ENCODE assay signal across 11 cellular contexts in genomic region chrX:70479970-70480659, GRCh38. TPM values are rescaled to one million over a fixed set of nuclear protein-coding genes. Genes with fewer than 3 reads are reported as not detected.
DNase-seq lines count a peak whose midpoint lies in the region; ATAC-seq and TF ChIP-seq lines count a peak whose summit lies in the region.
"Had no signal": no experiment of that assay in that cellular context is flagged by ENCODE, and none has a peak within 500 bp of the region (broad histone marks: within the 10 kb centered on the region; RNA-seq: fewer than 3 reads in every experiment).

No MANE protein-coding gene starts in this region.

- H3K36me3 Mint-ChIP-seq in nephron progenitor cell (ENCODE audit: low read depth) = peaks cover 31% of the 10 kb centered on the region

- H3K27me3 ChIP-seq in H7 (ENCODE audit: control insufficient read depth, insufficient read depth, low read length) = no peaks in the 10 kb centered on the region

- H3K4me3 ChIP-seq in H7 (ENCODE audit: insufficient read depth, low read depth, low read length) = no peak overlapping the region

- H3K4me1 Mint-ChIP-seq in nephron progenitor cell = peaks cover 85% of the 10 kb centered on the region
- H3K4me1 Mint-ChIP-seq: activated B cell treated with CpG ODN at 0.5 μM for 24 hours had no signal

- peaks cover 41% of the 10 kb centered on the region for H3K9me3 Mint-ChIP-seq in nephron progenitor cell
- H3K9me3 Mint-ChIP-seq: activated B cell treated with CpG ODN at 0.5 μM for 24 hours; activated naive CD8-positive, alpha-beta T cell treated with anti-CD3 and anti-CD28 coated beads, Interleukin-2, amount 10 ng/mL, durations not matched to agents 7 days and 5 days had no signal

- peaks cover 4% of the 10 kb centered on the region for H3K27me3 Mint-ChIP-seq in nephron progenitor cell (ENCODE audit: low read depth, poor library complexity)
- H3K27me3 Mint-ChIP-seq: activated B cell treated with CpG ODN at 0.5 μM for 24 hours; activated naive CD8-positive, alpha-beta T cell treated with anti-CD3 and anti-CD28 coated beads, Interleukin-2, amount 10 ng/mL, durations not matched to agents 7 days and 5 days had no signal

- H3K36me3 ChIP-seq in H7 (replicated peaks; ENCODE audit: control insufficient read depth, insufficient read depth, low read length) = peaks cover 2% of the 10 kb centered on the region

- ATAC-seq in esophagus mucosa = peak; percentile 67
- ATAC-seq in GM21447 (IDR thresholded peaks at IDR 0.05; ENCODE audit: unreplicated experiment) = no peak
- ATAC-seq in HG03439 (IDR thresholded peaks at IDR 0.05; ENCODE audit: unreplicated experiment) = no peak

- no peak for TF ChIP-seq CTCF in nephron progenitor cell (IDR thresholded peaks at IDR 0.05)

- H3K4me3 Mint-ChIP-seq in nephron progenitor cell = peak overlapping the region; percentile 54
- H3K4me3 Mint-ChIP-seq: activated B cell treated with CpG ODN at 0.5 μM for 24 hours; activated naive CD8-positive, alpha-beta T cell treated with anti-CD3 and anti-CD28 coated beads, Interleukin-2, amount 10 ng/mL, durations not matched to agents 7 days and 5 days had no signal

- DNase-seq in EL (peak; percentile 4), NCI-H82 (lab: John Stamatoyannopoulos, UW) (peak; percentile 82), nephron progenitor cell (no peak), amniotic stem cell (lab: John Stamatoyannopoulos, UW) (no peak), H7 (no peak)
- DNase-seq: activated B cell treated with CpG ODN at 0.5 μM for 24 hours; activated naive CD8-positive, alpha-beta T cell treated with anti-CD3 and anti-CD28 coated beads, Interleukin-2, amount 10 ng/mL, durations not matched to agents 7 days and 5 days; stimulated activated CD4-positive, alpha-beta T cell treated with anti-CD3 and anti-CD28 coated beads, Interleukin-2, amount 100 ng/mL, for 24 hours had no signal

- peak overlapping the region; percentile 30 for H3K27ac Mint-ChIP-seq in nephron progenitor cell
- H3K27ac Mint-ChIP-seq: activated B cell treated with CpG ODN at 0.5 μM for 24 hours; activated naive CD8-positive, alpha-beta T cell treated with anti-CD3 and anti-CD28 coated beads, Interleukin-2, amount 10 ng/mL, durations not matched to agents 7 days and 5 days had no signal

RNA-seq across cellular contexts. Expression of gene DLG3, which starts 35.5 kb away (rescaled TPM):
- total RNA-seq in esophagus mucosa = 36.4 TPM
- total RNA-seq in H7 (2014; rRNA removed; shearing (Covaris generic)) = 31.5 and 42.3 TPM in 2 replicates

RNA-seq across cellular contexts. Expression of gene GDPD2, which starts 57.0 kb away (rescaled TPM):
- 0.96 TPM for total RNA-seq in esophagus mucosa
- 1.5 and 2.0 TPM in 2 replicates for total RNA-seq in H7 (2014; rRNA removed; shearing (Covaris generic))
- total RNA-seq: activated B cell treated with CpG ODN at 0.5 μM for 24 hours; activated naive CD8-positive, alpha-beta T cell treated with anti-CD3 and anti-CD28 coated beads, Interleukin-2, amount 10 ng/mL, durations not matched to agents 7 days and 5 days had no signal

Comparison
In these comparisons a context has a peak if more than half of its experiments do, and no peak if none do; other contexts are left out.
1. DNase-seq: peak in EL (single experiment) and NCI-H82 (single experiment); none in nephron progenitor cell (single experiment), amniotic stem cell (single experiment) and H7 (single experiment).